In the genomic region with DNA sequence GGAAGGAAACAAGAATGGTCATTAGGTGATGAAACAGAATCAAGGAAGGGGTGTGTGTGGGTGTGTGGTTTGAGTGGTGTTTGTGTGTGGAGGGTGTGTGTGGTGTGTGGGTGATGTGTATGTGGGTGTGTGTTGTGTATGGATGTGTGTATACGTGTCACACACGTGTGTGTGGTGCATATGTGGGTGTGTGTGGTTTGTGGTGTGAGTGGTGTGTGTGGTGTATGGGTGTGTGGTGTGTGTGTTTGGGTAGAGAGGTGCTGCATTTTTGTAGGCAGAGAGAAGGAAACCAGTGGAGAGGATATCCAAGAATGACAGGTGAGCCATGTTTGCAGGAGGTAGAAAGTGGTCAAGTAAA, we compare ENCODE assay signal across 8 cellular contexts. TPM values are rescaled to one million over a fixed set of nuclear protein-coding genes. Genes with fewer than 3 reads are reported as not detected.
DNase-seq lines count a peak whose midpoint lies in the region; ATAC-seq, FAIRE-seq and TF ChIP-seq lines count a peak whose summit lies in the region.

No MANE protein-coding gene starts in this region.

- POLR2A ChIA-PET in CD4-positive, alpha-beta memory T cell (lab: Charles Lee; ENCODE audit: partially characterized antibody), result interaction anchor here (1.0 to 2.2 kb wide), 8 partner anchors 11 to 613 kb away, joined by 3 to 26 read pairs (median 8); partner anchors contain the start of genes AFG3L2, CEP76, PSMG2 and PTPN2
- POLR2A ChIA-PET in K562 (lab: Yijun Ruan, JAX), result interaction anchor here (0.9 to 2.1 kb wide), 8 partner anchors 8 to 69 kb away, joined by 4 to 11 read pairs (median 6); no protein-coding TSS in a partner anchor

- BruUV-seq in K562 (replicated peaks; lab: Mats Ljungman, UMichigan), result no TSS peak

- H3K27me3 ChIP-seq in CD4-positive, alpha-beta memory T cell (ENCODE audit: insufficient read depth, low read length), result no peaks in the 10 kb centered on the region
- H3K27me3 ChIP-seq in K562 (ENCODE audit: control insufficient read depth in 2 of 2, insufficient read depth in 2 of 2, low read length in 2 of 2) (no peaks in the 10 kb centered on the region), neutrophil (no peaks in the 10 kb centered on the region), aorta (ENCODE audit: control insufficient read depth in 1 of 2, insufficient read depth in 2 of 2, low read length in 1 of 2) (no peaks in the 10 kb centered on the region)

- H3K27ac ChIP-seq in CD4-positive, alpha-beta memory T cell (ENCODE audit: low read depth, low read length), result no peak overlapping the region
- H3K27ac ChIP-seq in K562 (ENCODE audit: extremely low read depth, low read depth, low read length), result peak overlapping the region; percentile 93
- peak overlapping the region; percentile 85 for H3K27ac ChIP-seq in neutrophil
- H3K27ac ChIP-seq in aorta (ENCODE audit: low read depth in 1 of 2, low read length in 2 of 2), result no peak overlapping the region

- H2AFZ ChIP-seq in K562 (ENCODE audit: low read depth, low read length), result peak overlapping the region; percentile 94

- intact Hi-C loops in CD4-positive, alpha-beta memory T cell (cut with micrococcal nuclease), result loop anchor here (2.0 to 5.0 kb wide), 5 partner anchors 108 to 1138 kb away; partner anchors contain the start of genes CEP76, CHMP1B, FAM210A and PSMG2
- intact Hi-C loops in K562 (cut with micrococcal nuclease), result loop anchor here (2.0 to 10.0 kb wide), 2 partner anchors 43 to 105 kb away; partner anchors contain the start of gene PTPN2
- intact Hi-C loops in aorta (cut with DNase I), result loop anchor here (5.0 to 10.0 kb wide), 2 partner anchors 38 to 45 kb away; partner anchors contain the start of gene SEH1L (in 1 of the 2)

- H4K20me1 ChIP-seq in K562 (replicated peaks; ENCODE audit: control insufficient read depth, insufficient read depth, low read length), result no peaks in the 10 kb centered on the region; the same call in 1 of the 2 replicates

- no peaks in the 10 kb centered on the region for H3K9me3 ChIP-seq in CD4-positive, alpha-beta memory T cell (ENCODE audit: control insufficient read depth in 1 of 2, low read length in 2 of 2)
- peaks cover 10% of the 10 kb centered on the region; the same call in 1 of the 2 replicates for H3K9me3 ChIP-seq in K562 (replicated peaks; ENCODE audit: control insufficient read depth, insufficient read depth, low read depth, low read length)
- no peaks in the 10 kb centered on the region for H3K9me3 ChIP-seq in neutrophil
- no peaks in the 10 kb centered on the region for H3K9me3 ChIP-seq in aorta (ENCODE audit: control insufficient read depth, low read length)

- H3K9me3 Mint-ChIP-seq in CD4-positive, alpha-beta memory T cell, result peaks cover 0 to 3% (median 0%) of the 10 kb centered on the region in 8 donors

- TF ChIP-seq EP300 in K562 (IDR thresholded peaks at IDR 0.05; ENCODE audit: low read length), result no peak

- peak in 2 of 5 donors; percentile 3 to 18 for DNase-seq in CD4-positive, alpha-beta memory T cell
- peak; percentile 59 for DNase-seq in NB4 (ENCODE audit: low read depth)
- DNase-seq in K562 (ENCODE audit: extremely low read depth in 1 of 4, low spot score in 3 of 4), result peak in 1 of 4 experiments; percentile 35
- no peak for DNase-seq in aorta
- no peak for DNase-seq in cerebellar cortex (ENCODE audit: low spot score)
- no peak for DNase-seq in retina
- DNase-seq in activated gamma-delta T cell (lab: John Stamatoyannopoulos, UW), result no peak

- CTCF ChIA-PET in CD4-positive, alpha-beta memory T cell (lab: Charles Lee; ENCODE audit: partially characterized antibody), result interaction anchor here (0.9 to 2.0 kb wide), 2 partner anchors 8 to 55 kb away, joined by 3 to 7 read pairs; no protein-coding TSS in a partner anchor
- CTCF ChIA-PET in K562 (lab: Yijun Ruan, JAX; ENCODE audit: low intra/inter-chr PET ratio), result no interaction called here

- H3K4me3 Mint-ChIP-seq in CD4-positive, alpha-beta memory T cell, result peak overlapping the region; percentile 93 to 99 (median 98)

- H3K27ac Mint-ChIP-seq in CD4-positive, alpha-beta memory T cell, result peak overlapping the region; percentile 88 to 99 (median 94)

- WGBS in K562 (ENCODE audit: insufficient coverage, low coverage, missing lambda C conversion rate), result 10% methylated on average over 2 of the region's 2 CpGs
- 48 to 69% methylated on average over 2 of the region's 2 CpGs for WGBS in aorta, 2 donors

- peaks cover 2% of the 10 kb centered on the region for H3K36me3 ChIP-seq in CD4-positive, alpha-beta memory T cell (ENCODE audit: insufficient read depth, low read length)
- H3K36me3 ChIP-seq in K562 (ENCODE audit: control insufficient read depth, insufficient read depth, low read length), result peaks cover 39% of the 10 kb centered on the region
- H3K36me3 ChIP-seq in neutrophil, result no peaks in the 10 kb centered on the region
- H3K36me3 ChIP-seq in aorta (ENCODE audit: control insufficient read depth in 1 of 2, insufficient read depth in 2 of 2, low read length in 1 of 2), result no peaks in the 10 kb centered on the region

- no peaks in the 10 kb centered on the region for H3K27me3 Mint-ChIP-seq in CD4-positive, alpha-beta memory T cell

- H3K9ac ChIP-seq in K562 (ENCODE audit: insufficient read depth in 1 of 2, low read depth in 2 of 2, low read length in 2 of 2), result peak overlapping the region; percentile 85 to 92; a peak in 3 of 4 replicates

- H3K4me1 ChIP-seq in CD4-positive, alpha-beta memory T cell (ENCODE audit: insufficient read depth, low read length), result peaks cover 33% of the 10 kb centered on the region
- peaks cover 19 to 21% of the 10 kb centered on the region in 2 experiments; a peak in 4 of 5 replicates for H3K4me1 ChIP-seq in K562 (replicated peaks in 1 of 2; ENCODE audit: control insufficient read depth in 2 of 2, insufficient read depth in 2 of 2, low read length in 2 of 2)
- H3K4me1 ChIP-seq in neutrophil (ENCODE audit: control insufficient read depth in 1 of 2, insufficient read depth in 1 of 2, low read depth in 1 of 2, low read length in 1 of 2), result peaks cover 49 to 54% of the 10 kb centered on the region in 2 experiments
- no peaks in the 10 kb centered on the region for H3K4me1 ChIP-seq in aorta (ENCODE audit: control insufficient read depth in 1 of 2, insufficient read depth in 2 of 2, low read length in 2 of 2)

- ATAC-seq in K562 (peak; percentile 2), aorta (ENCODE audit: low FRiP score) (no peak)

- TF ChIP-seq POLR2A in NB4 (IDR thresholded peaks at IDR 0.05; ENCODE audit: extremely low read depth, insufficient read length) (no peak), K562 (conservative IDR thresholded peaks at IDR 0.05) (peak; percentile 60; the same call in 1 of the 2 replicates)

- peak overlapping the region; percentile 97 for H3K4me2 ChIP-seq in K562 (ENCODE audit: insufficient read depth, low read length)

- no peaks in the 10 kb centered on the region for H3K9me1 ChIP-seq in K562 (ENCODE audit: control insufficient read depth, insufficient read depth, low read length)

- peaks cover 48% of the 10 kb centered on the region for H3K79me2 ChIP-seq in K562 (ENCODE audit: control insufficient read depth, insufficient read depth, low read length)

- H3K4me1 Mint-ChIP-seq in CD4-positive, alpha-beta memory T cell, result peaks cover 0 to 29% (median 23%) of the 10 kb centered on the region in 4 donors

- in situ Hi-C loops in K562 (cut with MboI), result no loop called here

- TF ChIP-seq RAD21 in K562 (CRISPR knock-in tag; conservative IDR thresholded peaks at IDR 0.05 in 1 of 2, IDR thresholded peaks at IDR 0.05 in 1 of 2), result no peak

- TF ChIP-seq CTCF in NB4 (IDR thresholded peaks at IDR 0.05; ENCODE audit: low read depth, low read length) (no peak), K562 (IDR thresholded peaks at IDR 0.05 in 2 of 3, conservative IDR thresholded peaks at IDR 0.05 in 1 of 3; ENCODE audit: insufficient read depth in 2 of 3, low read depth in 1 of 3, low read length in 3 of 3) (no peak), neutrophil (IDR thresholded peaks at IDR 0.05) (no peak)

- H3K36me3 Mint-ChIP-seq in CD4-positive, alpha-beta memory T cell, result peaks cover 0 to 18% of the 10 kb centered on the region in 2 donors

- H3K4me3 ChIP-seq in CD4-positive, alpha-beta memory T cell (ENCODE audit: low read length in 2 of 2), result peak overlapping the region; percentile 8 to 70
- H3K4me3 ChIP-seq in NB4 (ENCODE audit: low read depth, low read length) (peak overlapping the region; percentile 95), K562 (peak overlapping the region; percentile 68), neutrophil (ENCODE audit: low read depth in 1 of 2, low read length in 1 of 2) (peak overlapping the region in 1 of 2 experiments; percentile 88), aorta (ENCODE audit: low read length in 2 of 2) (peak overlapping the region in 1 of 2 donors; percentile 48)

- FAIRE-seq in K562 (lab: Jason Lieb, UNC), result peak; percentile 73

RNA-seq across cellular contexts. Expression of gene CEP192, which starts 1.1 kb away (rescaled TPM):
- 10 to 100 TPM; 42.5 to 45.5 TPM for total RNA-seq in CD4-positive, alpha-beta memory T cell
- polyA plus RNA-seq in CD4-positive, alpha-beta memory T cell, result 1 to 10 TPM; 3.3 to 9.6 TPM
- total RNA-seq in K562 (2011; cell fraction: chromatin; rRNA removed; ENCODE audit: low replicate concordance), result 63.0 and 175 TPM in 2 replicates
- total RNA-seq in K562 (2011; cell fraction: nucleolus; rRNA removed), result 44.0 and 64.6 TPM in 2 replicates
- 59.5 and 69.4 TPM in 2 replicates for total RNA-seq in K562 (2011; cell fraction: nucleoplasm; rRNA removed)
- 27.5 and 31.3 TPM in 2 replicates for total RNA-seq in K562 (2014; rRNA removed)
- 45.9 and 47.3 TPM in 2 replicates for total RNA-seq in K562 (2014; rRNA removed; fragmentation: Illumina TruSeq; extraction: Trizol)
- 45.1 and 48.0 TPM in 2 replicates for total RNA-seq in K562 (2015; rRNA removed; fragmentation: Illumina TruSeq; extraction: Trizol)
- total RNA-seq in K562 (2021), result 35.8 and 41.6 TPM in 2 replicates
- polyA plus RNA-seq in K562 (2011; rRNA removed), result 51.9 and 54.4 TPM in 2 replicates
- 16.3 and 30.9 TPM in 2 replicates for polyA plus RNA-seq in K562 (2011; cell fraction: cytosol; rRNA removed)
- polyA plus RNA-seq in K562 (2011; cell fraction: nucleus; rRNA removed), result 67.0 and 100 TPM in 2 replicates
- 23.2 and 25.4 TPM in 2 replicates for polyA plus RNA-seq in K562 (2012)
- 30.7 and 37.9 TPM in 2 replicates for polyA plus RNA-seq in K562 (2014; fragmentation: Illumina TruSeq; extraction: Trizol)
- polyA plus RNA-seq in K562 (2014; fragmentation: Nextera tagmentation; extraction: Ambion mirVana), result 10 to 100 TPM; 14.4 to 30.5 TPM
- polyA plus RNA-seq in K562 (2014; rRNA removed), result 30.9 and 34.9 TPM in 2 replicates
- polyA minus RNA-seq in K562 (2011; rRNA and poly(A)+ RNA removed), result 109 and 127 TPM in 2 replicates
- polyA minus RNA-seq in K562 (2011; cell fraction: cytosol; rRNA and poly(A)+ RNA removed), result 34.9 and 45.1 TPM in 2 replicates
- 63.0 and 107 TPM in 2 replicates for polyA minus RNA-seq in K562 (2011; cell fraction: nucleus; rRNA and poly(A)+ RNA removed)
- total RNA-seq in aorta, result 10 to 100 TPM; 21.4 to 31.4 TPM
- polyA plus RNA-seq in aorta, result 10 to 100 TPM; 12.7 to 13.0 TPM

RNA-seq across cellular contexts. Expression of gene SEH1L, which starts 42.3 kb away (rescaled TPM):
- total RNA-seq in CD4-positive, alpha-beta memory T cell, result 10 to 100 TPM; 28.9 to 31.3 TPM
- 10 to 100 TPM; 27.6 to 29.8 TPM for polyA plus RNA-seq in CD4-positive, alpha-beta memory T cell
- total RNA-seq in K562 (2011; cell fraction: chromatin; rRNA removed; ENCODE audit: low replicate concordance), result 114 and 160 TPM in 2 replicates
- total RNA-seq in K562 (2011; cell fraction: nucleolus; rRNA removed), result 43.2 and 44.6 TPM in 2 replicates
- 87.4 and 134 TPM in 2 replicates for total RNA-seq in K562 (2011; cell fraction: nucleoplasm; rRNA removed)
- total RNA-seq in K562 (2014; rRNA removed) (59.9 and 62.2 TPM in 2 replicates), K562 (2014; rRNA removed; fragmentation: Illumina TruSeq; extraction: Trizol) (111 and 119 TPM in 2 replicates), K562 (2015; rRNA removed; fragmentation: Illumina TruSeq; extraction: Trizol) (90.9 and 94.8 TPM in 2 replicates), K562 (2021) (147 and 148 TPM in 2 replicates), aorta (10 to 100 TPM; 33.0 to 45.9 TPM)
- polyA plus RNA-seq in K562 (2011; rRNA removed) (124 and 180 TPM in 2 replicates), K562 (2014; fragmentation: Illumina TruSeq; extraction: Trizol) (88.3 and 108 TPM in 2 replicates), K562 (2014; fragmentation: Nextera tagmentation; extraction: Ambion mirVana) (100 to 1,000 TPM in 1 of 2 experiments, 10 to 100 TPM in 1; 83.6 to 108 TPM), K562 (2014; rRNA removed) (73.1 and 79.0 TPM in 2 replicates), aorta (10 to 100 TPM; 10.8 to 16.4 TPM)
- 106 and 107 TPM in 2 replicates for polyA plus RNA-seq in K562 (2011; cell fraction: cytosol; rRNA removed)
- polyA plus RNA-seq in K562 (2011; cell fraction: nucleus; rRNA removed), result 62.3 and 70.7 TPM in 2 replicates
- polyA plus RNA-seq in K562 (2012), result 36.1 and 73.0 TPM in 2 replicates
- polyA minus RNA-seq in K562 (2011; rRNA and poly(A)+ RNA removed), result 296 and 323 TPM in 2 replicates
- polyA minus RNA-seq in K562 (2011; cell fraction: cytosol; rRNA and poly(A)+ RNA removed), result 95.3 and 113 TPM in 2 replicates
- polyA minus RNA-seq in K562 (2011; cell fraction: nucleus; rRNA and poly(A)+ RNA removed), result 32.3 and 57.8 TPM in 2 replicates

Comparison
In these comparisons a context has a peak if more than half of its experiments do, and no peak if none do; other contexts are left out.
1. H3K27ac ChIP-seq: peak in K562 (single experiment) and neutrophil (single experiment); none in CD4-positive, alpha-beta memory T cell (single experiment) and aorta (0 of 2).